Comparison of ENCODE assay signal across 21 cellular contexts in genomic region chr15:78234515-78235040, GRCh38. TPM values are rescaled to one million over a fixed set of nuclear protein-coding genes. Genes with fewer than 3 reads are reported as not detected.
A peak's percentile ranks its signal among the peaks of the same experiment; 100 is the strongest.
DNase-seq lines count a peak whose midpoint lies in the region; ATAC-seq and TF ChIP-seq lines count a peak whose summit lies in the region.
"Had no signal": no experiment of that assay in that cellular context is flagged by ENCODE, and none has a peak within 500 bp of the region (broad histone marks: within the 10 kb centered on the region; RNA-seq: fewer than 3 reads in every experiment).

TSS of gene ACSBG1 (minus strand) at chr15:78234565. CDS start at chr15:78234501, 64 bp downstream.

- no peak within 1 kb of the TSS for H3K27ac Mint-ChIP-seq in activated CD8-positive, alpha-beta T cell treated with anti-CD3 and anti-CD28 coated beads for 36 hours
- no peak within 1 kb of the TSS for H3K27ac Mint-ChIP-seq in glutamatergic neuron (ENCODE audit: unreplicated experiment)
- H3K27ac Mint-ChIP-seq: CD8-positive, alpha-beta T cell; mesothelial cell of epicardium had no signal

- peak; percentile 39 for ATAC-seq in activated CD8-positive, alpha-beta T cell treated with anti-CD3 and anti-CD28 coated beads for 36 hours
- ATAC-seq in left colon, result no peak
- ATAC-seq: CD8-positive, alpha-beta T cell; heart right ventricle had no signal

- intact Hi-C loops in activated CD8-positive, alpha-beta T cell treated with anti-CD3 and anti-CD28 coated beads for 36 hours (cut with micrococcal nuclease), result no loop called here
- intact Hi-C loops in left colon (cut with DNase I, micrococcal nuclease), result loop anchor here in 1 of 2 donors (10.0 kb wide), 1 partner anchor 270 kb away; no protein-coding TSS in a partner anchor

- H3K4me3 ChIP-seq in H7 (ENCODE audit: insufficient read depth, low read depth, low read length), result no peak within 1 kb of the TSS
- H3K4me3 ChIP-seq: heart right ventricle, transverse colon had no signal

- TF ChIP-seq CTCF in activated CD8-positive, alpha-beta T cell treated with anti-CD3 and anti-CD28 coated beads for 36 hours (IDR thresholded peaks at IDR 0.05), result no peak
- TF ChIP-seq CTCF in glutamatergic neuron (IDR thresholded peaks at IDR 0.05; ENCODE audit: partially characterized antibody, unreplicated experiment), result no peak

- H3K27me3 Mint-ChIP-seq in activated CD8-positive, alpha-beta T cell treated with anti-CD3 and anti-CD28 coated beads for 36 hours, result peaks cover 5% of the 10 kb centered on the region
- H3K27me3 Mint-ChIP-seq in glutamatergic neuron (ENCODE audit: unreplicated experiment), result peaks cover 9% of the 10 kb centered on the region

- no peaks in the 10 kb centered on the region for H3K36me3 ChIP-seq in H7 (replicated peaks; ENCODE audit: control insufficient read depth, insufficient read depth, low read length)
- H3K36me3 ChIP-seq: heart right ventricle, neutrophil, transverse colon had no signal

- no peaks in the 10 kb centered on the region for H3K36me3 Mint-ChIP-seq in activated CD8-positive, alpha-beta T cell treated with anti-CD3 and anti-CD28 coated beads for 36 hours (ENCODE audit: low read depth)
- H3K36me3 Mint-ChIP-seq in glutamatergic neuron (ENCODE audit: unreplicated experiment), result no peaks in the 10 kb centered on the region
- H3K36me3 Mint-ChIP-seq: CD8-positive, alpha-beta T cell; mesothelial cell of epicardium had no signal

- H3K4me1 Mint-ChIP-seq in activated CD8-positive, alpha-beta T cell treated with anti-CD3 and anti-CD28 coated beads for 36 hours (ENCODE audit: low read depth), result peaks cover 14% of the 10 kb centered on the region
- peaks cover 4% of the 10 kb centered on the region for H3K4me1 Mint-ChIP-seq in glutamatergic neuron (ENCODE audit: low read depth, unreplicated experiment)
- H3K4me1 Mint-ChIP-seq: central memory CD8-positive, alpha-beta T cell; mesothelial cell of epicardium had no signal

- H3K4me3 Mint-ChIP-seq in activated CD8-positive, alpha-beta T cell treated with anti-CD3 and anti-CD28 coated beads for 36 hours, result no peak within 1 kb of the TSS
- H3K4me3 Mint-ChIP-seq in glutamatergic neuron (ENCODE audit: unreplicated experiment), result peak within 1 kb of the TSS; percentile 20
- H3K4me3 Mint-ChIP-seq: CD8-positive, alpha-beta T cell; central memory CD8-positive, alpha-beta T cell; mesothelial cell of epicardium had no signal

- H3K9me3 Mint-ChIP-seq in activated CD8-positive, alpha-beta T cell treated with anti-CD3 and anti-CD28 coated beads for 36 hours, result no peaks in the 10 kb centered on the region
- peaks cover 2% of the 10 kb centered on the region for H3K9me3 Mint-ChIP-seq in glutamatergic neuron (ENCODE audit: unreplicated experiment)
- H3K9me3 Mint-ChIP-seq: CD8-positive, alpha-beta T cell; central memory CD8-positive, alpha-beta T cell; mesothelial cell of epicardium had no signal

- H3K27me3 ChIP-seq in H7 (ENCODE audit: control insufficient read depth, insufficient read depth, low read length), result no peaks in the 10 kb centered on the region
- H3K27me3 ChIP-seq: transverse colon had no signal

- DNase-seq in H7, result peak; percentile 79
- DNase-seq in activated CD8-positive, alpha-beta T cell treated with anti-CD3 and anti-CD28 coated beads for 36 hours, result peak; percentile 10
- DNase-seq in glutamatergic neuron, result no peak
- DNase-seq in pons (ENCODE audit: low spot score), result peak; percentile 39
- no peak for DNase-seq in left colon
- DNase-seq in DMS 273 (lab: John Stamatoyannopoulos, UW; ENCODE audit: unreplicated experiment), result no peak
- no peak for DNase-seq in AG08396 (ENCODE audit: low spot score)
- DNase-seq in activated CD8-positive, alpha-beta memory T cell treated with anti-CD3 and anti-CD28 coated beads for 24 hours, result no peak
- DNase-seq: activated CD4-positive, alpha-beta T cell treated with anti-CD3 and anti-CD28 coated beads for 4 hours; activated CD8-positive, alpha-beta memory T cell treated with anti-CD3 and anti-CD28 coated beads, Interleukin-2, amount 50 U/mL, for 48 hours; activated effector memory CD4-positive, alpha-beta T cell treated with anti-CD3 and anti-CD28 coated beads, Interleukin-2, amount 50 U/mL, for 16 hours; CD8-positive, alpha-beta T cell; heart right ventricle; kidney; NCI-H2029; NCI-H510A; stimulated activated CD4-positive, alpha-beta T cell treated with anti-CD3 and anti-CD28 coated beads, Interleukin-15, amount 100 ng/mL, for 24 hours; transverse colon had no signal

- CTCF ChIA-PET in activated CD8-positive, alpha-beta T cell treated with anti-CD3 and anti-CD28 coated beads for 36 hours (lab: Charles Lee), result no interaction called here

- POLR2A ChIA-PET in activated CD8-positive, alpha-beta T cell treated with anti-CD3 and anti-CD28 coated beads for 36 hours (lab: Charles Lee), result interaction anchor here (0.8 kb wide), 1 partner anchor 36 kb away, joined by 3 read pairs; no protein-coding TSS in a partner anchor

RNA-seq across cellular contexts. Expression of gene ACSBG1, which starts in this region (rescaled TPM):
- total RNA-seq in H7 (2014; rRNA removed; shearing (Covaris generic)), result 2.7 and 3.9 TPM in 2 replicates
- total RNA-seq in activated CD8-positive, alpha-beta T cell treated with anti-CD3 and anti-CD28 coated beads for 36 hours, result under 1 TPM in 1 of 2 experiments, not detected in 1; 0.18 TPM
- total RNA-seq in glutamatergic neuron (ENCODE audit: unreplicated experiment), result not detected
- under 1 TPM; 0.45 to 0.58 TPM for total RNA-seq in left colon

Comparison
In these comparisons a context has a peak if more than half of its experiments do, and no peak if none do; other contexts are left out.
1. Peak in DNase-seq and ATAC-seq in activated CD8-positive, alpha-beta T cell treated with anti-CD3 and anti-CD28 coated beads for 36 hours; RNA of the gene not detected or under 1 TPM.
2. DNase-seq: peak in H7 (single experiment) and pons (single experiment); none in glutamatergic neuron (single experiment), left colon (0 of 2), DMS 273 (single experiment), AG08396 (single experiment) and activated CD8-positive, alpha-beta memory T cell treated with anti-CD3 and anti-CD28 coated beads for 24 hours (single experiment).